ENCODE assay signal across 8 cellular contexts in genomic region chr1:160993544-160993943, GRCh38. TPM values are rescaled to one million over a fixed set of nuclear protein-coding genes. Genes with fewer than 3 reads are reported as not detected.
DNase-seq lines count a peak whose midpoint lies in the region; ATAC-seq and TF ChIP-seq lines count a peak whose summit lies in the region.

No MANE protein-coding gene starts in this region.

- peaks cover 0 to 28% (median 12%) of the 10 kb centered on the region in 9 donors for H3K4me1 ChIP-seq in heart right ventricle

- TF ChIP-seq CTCF in GM12864 (IDR thresholded peaks at IDR 0.05; ENCODE audit: low read depth, low read length, missing control alignments) (peak; percentile 13), heart right ventricle (IDR thresholded peaks at IDR 0.05) (peak in 7 of 9 donors; percentile 26 to 58 (median 37))

- H3K36me3 ChIP-seq in heart right ventricle, result peaks cover 0 to 7% (median 0%) of the 10 kb centered on the region in 9 donors

- intact Hi-C loops in heart right ventricle (cut with DNase I), result loop anchor here in 4 of 10 donors (5.0 to 10.0 kb wide), 5 partner anchors 51 to 156 kb away; partner anchors contain the start of genes DEDD (in 3 of the 4), USF1 (in 2 of the 4) and KLHDC9 (in 1 of the 4)

- no peaks in the 10 kb centered on the region for H3K27me3 ChIP-seq in heart right ventricle

- in situ Hi-C loops in ACHN (cut with HindIII; ENCODE audit: low pct_ligation_motif_present, low pct_unique_long_range_greater_than_20kb, low sequenced_read_pairs), result no loop called here

- ATAC-seq in heart right ventricle (peak in 4 of 8 donors; percentile 42 to 48 (median 46)), HG02610 (IDR thresholded peaks at IDR 0.05; ENCODE audit: unreplicated experiment) (no peak), GM19395 (IDR thresholded peaks at IDR 0.05; ENCODE audit: unreplicated experiment) (no peak), GM18502 (IDR thresholded peaks at IDR 0.05; ENCODE audit: poor library complexity, unreplicated experiment) (no peak), GM21528 (IDR thresholded peaks at IDR 0.05; ENCODE audit: low FRiP score, unreplicated experiment) (no peak)

- H3K9me3 ChIP-seq in heart right ventricle, result no peaks in the 10 kb centered on the region

- 9 to 14% methylated on average over 3 of the region's 3 CpGs for WGBS in heart right ventricle, 2 donors

- H3K4me3 ChIP-seq in GM12864 (ENCODE audit: low read depth, low read length), result no peak overlapping the region
- no peak overlapping the region for H3K4me3 ChIP-seq in heart right ventricle

- DNase-seq in ACHN (peak; percentile 50), GM12864 (ENCODE audit: low read depth) (no peak), SHP77 treated with DMSO at 0.1 percent for 48 hours (lab: John Stamatoyannopoulos, UW) (peak; percentile 5), heart right ventricle (no peak)

- H3K27ac ChIP-seq in heart right ventricle, result no peak overlapping the region

RNA-seq across cellular contexts. Expression of gene F11R, which starts 27.4 kb away (rescaled TPM):
- total RNA-seq in heart right ventricle, result 10 to 100 TPM in 6 of 10 donors, 1 to 10 TPM in 4; 7.1 to 22.7 (median 10.5) TPM
- polyA plus RNA-seq in heart right ventricle, result 1 to 10 TPM; 7.5 to 9.9 TPM

RNA-seq across cellular contexts. Expression of gene ITLN2, which starts 38.9 kb away (rescaled TPM):
- total RNA-seq in heart right ventricle, result not detected
- polyA plus RNA-seq in heart right ventricle, result under 1 TPM in 1 of 2 donors, not detected in 1; 0.22 TPM

RNA-seq across cellular contexts. Expression of gene TSTD1, which starts 45.2 kb away (rescaled TPM):
- 10 to 100 TPM in 9 of 10 donors, 1 to 10 TPM in 1; 8.0 to 18.0 (median 13.4) TPM for total RNA-seq in heart right ventricle
- polyA plus RNA-seq in heart right ventricle, result 10 to 100 TPM; 11.8 to 15.3 TPM

RNA-seq across cellular contexts. Expression of gene USF1, which starts 52.2 kb away (rescaled TPM):
- 10 to 100 TPM; 23.7 to 43.6 (median 28.5) TPM for total RNA-seq in heart right ventricle
- polyA plus RNA-seq in heart right ventricle, result 10 to 100 TPM; 42.4 to 55.1 TPM

Comparison
In these comparisons a context has a peak if more than half of its experiments do, and no peak if none do; other contexts are left out.
1. DNase-seq: peak in ACHN (single experiment) and SHP77 treated with DMSO at 0.1 percent for 48 hours (single experiment); none in GM12864 (single experiment) and heart right ventricle (0 of 2).